Comparison of ENCODE assay signal across 20 cellular contexts in the genomic region with DNA sequence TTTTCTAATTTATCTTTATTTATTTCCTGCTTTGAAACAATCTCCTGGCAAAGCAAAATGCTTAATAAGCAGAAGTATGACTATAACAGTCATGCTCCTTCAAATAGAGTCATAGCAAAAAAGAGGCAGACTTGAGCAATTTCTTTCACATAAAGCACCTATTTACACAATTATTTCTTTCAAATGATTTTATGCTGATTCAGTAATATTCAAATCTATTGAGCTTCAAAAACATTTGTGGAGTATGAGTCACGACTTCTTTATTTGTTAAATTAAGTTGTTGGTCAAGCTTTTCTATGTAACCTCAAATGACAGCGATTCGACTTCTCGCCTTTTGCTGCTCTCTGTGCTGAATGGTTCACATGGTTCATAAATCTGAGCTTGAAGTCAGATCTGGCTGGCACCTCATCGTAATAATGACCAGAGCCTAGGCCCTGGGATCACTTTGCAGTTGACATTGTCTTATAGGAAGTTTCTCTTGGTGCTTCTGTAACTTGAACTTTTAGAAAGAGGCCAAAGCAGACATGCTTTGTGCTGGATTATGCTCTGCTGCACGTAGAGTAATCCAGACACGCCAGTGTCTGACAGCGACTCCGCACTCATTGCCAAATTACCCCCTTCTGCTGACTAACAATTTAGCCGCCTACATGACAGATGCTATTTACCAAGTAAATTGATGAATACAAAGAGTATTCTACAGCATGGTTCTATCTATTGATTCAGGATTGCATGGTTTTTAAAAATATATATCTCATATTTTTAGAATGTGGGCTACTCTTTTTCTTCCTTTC.
DNase-seq lines count a peak whose midpoint lies in the region; ATAC-seq, FAIRE-seq and TF ChIP-seq lines count a peak whose summit lies in the region.
"Had no signal": no experiment of that assay in that cellular context is flagged by ENCODE, and none has a peak within 500 bp of the region (broad histone marks: within the 10 kb centered on the region; RNA-seq: fewer than 3 reads in every experiment).

No MANE protein-coding gene starts in this region.

- no peak overlapping the region for H3K27ac Mint-ChIP-seq in astrocyte (ENCODE audit: unreplicated experiment)
- H3K27ac Mint-ChIP-seq: activated CD8-positive, alpha-beta T cell treated with anti-CD3 and anti-CD28 coated beads for 36 hours; activated naive CD8-positive, alpha-beta T cell treated with anti-CD3 and anti-CD28 coated beads for 36 hours; activated T-cell treated with anti-CD3 and anti-CD28 coated beads, Interleukin-2, amount 50 U/mL, for 72 hours; WTC11 had no signal

- TF ChIP-seq RAD21 in HepG2 (CRISPR knock-in tag; IDR thresholded peaks at IDR 0.05), result no peak

- in situ Hi-C loops in HepG2 (cut with HindIII; ENCODE audit: extremely low pct_ligation_motif_present, low pct_unique_long_range_greater_than_20kb), result no loop called here

- no peaks in the 10 kb centered on the region for H3K9me3 ChIP-seq in astrocyte (ENCODE audit: insufficient read depth, low read depth, low read length)
- no peaks in the 10 kb centered on the region for H3K9me3 ChIP-seq in HepG2 (ENCODE audit: low read length)
- H3K9me3 ChIP-seq in upper lobe of left lung, result no peaks in the 10 kb centered on the region
- H3K9me3 ChIP-seq: breast epithelium, HAP-1 had no signal

- H3K9me3 Mint-ChIP-seq in astrocyte (ENCODE audit: unreplicated experiment), result no peaks in the 10 kb centered on the region
- H3K9me3 Mint-ChIP-seq: activated CD8-positive, alpha-beta T cell treated with anti-CD3 and anti-CD28 coated beads for 36 hours; activated naive CD8-positive, alpha-beta T cell treated with anti-CD3 and anti-CD28 coated beads for 36 hours; activated T-cell treated with anti-CD3 and anti-CD28 coated beads, Interleukin-2, amount 50 U/mL, for 72 hours; WTC11 had no signal

- H3K4me2 ChIP-seq in astrocyte (ENCODE audit: low read length), result no peak overlapping the region
- no peak overlapping the region for H3K4me2 ChIP-seq in HepG2 (ENCODE audit: low read depth, low read length)

- no peaks in the 10 kb centered on the region for H3K36me3 Mint-ChIP-seq in astrocyte (ENCODE audit: low read depth, unreplicated experiment)
- H3K36me3 Mint-ChIP-seq: WTC11 had no signal

- H3K4me3 ChIP-seq in astrocyte (ENCODE audit: insufficient read depth, low read depth, low read length), result no peak overlapping the region
- no peak overlapping the region for H3K4me3 ChIP-seq in HepG2 (replicated peaks in 1 of 3; ENCODE audit: insufficient read depth in 1 of 3, low read depth in 2 of 3, low read length in 3 of 3)
- no peak overlapping the region for H3K4me3 ChIP-seq in upper lobe of left lung
- H3K4me3 ChIP-seq: breast epithelium, HAP-1 had no signal

- H4K20me1 ChIP-seq in astrocyte (ENCODE audit: insufficient read depth, low read length), result no peaks in the 10 kb centered on the region
- H4K20me1 ChIP-seq in HepG2 (ENCODE audit: insufficient read depth, low read length), result no peaks in the 10 kb centered on the region

- H3K79me2 ChIP-seq in astrocyte (ENCODE audit: insufficient read depth, low read length), result no peaks in the 10 kb centered on the region
- H3K79me2 ChIP-seq in HepG2 (ENCODE audit: insufficient read depth, low read length), result no peaks in the 10 kb centered on the region

- H3K36me3 ChIP-seq in astrocyte (ENCODE audit: insufficient read depth, low read length), result no peaks in the 10 kb centered on the region
- no peaks in the 10 kb centered on the region for H3K36me3 ChIP-seq in HepG2 (replicated peaks in 1 of 2; ENCODE audit: control insufficient read depth in 1 of 2, insufficient read depth in 2 of 2, low read length in 2 of 2)
- H3K36me3 ChIP-seq in upper lobe of left lung, result peaks cover 0 to 23% (median 0%) of the 10 kb centered on the region in 4 donors
- H3K36me3 ChIP-seq: breast epithelium, HAP-1 had no signal

- no peaks in the 10 kb centered on the region for H3K27me3 Mint-ChIP-seq in astrocyte (ENCODE audit: low read depth, unreplicated experiment)
- H3K27me3 Mint-ChIP-seq: activated CD8-positive, alpha-beta T cell treated with anti-CD3 and anti-CD28 coated beads for 36 hours; activated naive CD8-positive, alpha-beta T cell treated with anti-CD3 and anti-CD28 coated beads for 36 hours had no signal

- FAIRE-seq in astrocyte (lab: Jason Lieb, UNC) (no peak), HepG2 (lab: Jason Lieb, UNC) (no peak)
- FAIRE-seq: GM12891 had no signal

- 68% methylated on average over 10 of the region's 10 CpGs for WGBS in HepG2 (ENCODE audit: low lambda C conversion rate)
- WGBS in upper lobe of left lung, 2 donors, result 74 to 80% methylated on average over 10 of the region's 10 CpGs

- DNase-seq in NCI-H345 (lab: John Stamatoyannopoulos, UW) (peak; percentile 15), NCI-H345 treated with DMSO at 0.1 percent for 48 hours (lab: John Stamatoyannopoulos, UW; ENCODE audit: unreplicated experiment) (no peak), astrocyte (ENCODE audit: low read depth) (peak; percentile 0), HepG2 (ENCODE audit: low spot score) (no peak), upper lobe of left lung (no peak), epidermal melanocyte (ENCODE audit: insufficient read length, low spot score) (no peak), Right ventricle myocardium superior (no peak)
- DNase-seq in effector CD4-positive, alpha-beta T cell, result no peak
- DNase-seq: 8988T; activated CD8-positive, alpha-beta T cell treated with anti-CD3 and anti-CD28 coated beads for 36 hours; activated naive CD8-positive, alpha-beta T cell treated with anti-CD3 and anti-CD28 coated beads for 36 hours; activated T-cell treated with anti-CD3 and anti-CD28 coated beads, Interleukin-2, amount 50 U/mL, for 72 hours; erythroblast; left ventricle myocardium superior; posterior cingulate gyrus had no signal

- intact Hi-C loops in HepG2 (cut with micrococcal nuclease; ENCODE audit: unreplicated experiment), result loop anchor here (10.0 kb wide), 1 partner anchor 464 kb away; no protein-coding TSS in a partner anchor
- intact Hi-C loops in Right ventricle myocardium superior (cut with DNase I), result no loop called here

- CTCF ChIA-PET in HepG2 (lab: Yijun Ruan, JAX; ENCODE audit: low intra/inter-chr PET ratio, low total read pairs), result no interaction called here

- no TSS peak for BruUV-seq in HepG2 (replicated peaks; lab: Mats Ljungman, UMichigan)

- H3K4me1 Mint-ChIP-seq in astrocyte (ENCODE audit: low read depth, unreplicated experiment), result peaks cover 3% of the 10 kb centered on the region
- H3K4me1 Mint-ChIP-seq: activated naive CD8-positive, alpha-beta T cell treated with anti-CD3 and anti-CD28 coated beads for 36 hours had no signal

- TF ChIP-seq CTCF in astrocyte (IDR thresholded peaks at IDR 0.05; ENCODE audit: insufficient read depth, low read depth, low read length) (no peak), HepG2 (CRISPR knock-in tag; IDR thresholded peaks at IDR 0.05) (no peak), upper lobe of left lung (IDR thresholded peaks at IDR 0.05) (no peak)

- H3K4me3 Mint-ChIP-seq in astrocyte (ENCODE audit: unreplicated experiment), result no peak overlapping the region
- H3K4me3 Mint-ChIP-seq: activated CD8-positive, alpha-beta T cell treated with anti-CD3 and anti-CD28 coated beads for 36 hours; activated naive CD8-positive, alpha-beta T cell treated with anti-CD3 and anti-CD28 coated beads for 36 hours; activated T-cell treated with anti-CD3 and anti-CD28 coated beads, Interleukin-2, amount 50 U/mL, for 72 hours; WTC11 had no signal

- ATAC-seq in HepG2 (no peak), upper lobe of left lung (ENCODE audit: low FRiP score in 2 of 2) (peak in 1 of 2 donors; percentile 24), Right ventricle myocardium superior (ENCODE audit: poor library complexity) (no peak)
- ATAC-seq: activated CD8-positive, alpha-beta T cell treated with anti-CD3 and anti-CD28 coated beads for 36 hours; activated T-cell treated with anti-CD3 and anti-CD28 coated beads, Interleukin-2, amount 50 U/mL, for 72 hours; left ventricle myocardium superior; Right ventricle myocardium inferior; WTC11 had no signal

- TF ChIP-seq EP300 in HepG2 (IDR thresholded peaks at IDR 0.05; ENCODE audit: low read depth in 2 of 2, low read length in 2 of 2) (no peak), HepG2 (CRISPR knock-in tag; IDR thresholded peaks at IDR 0.05; ENCODE audit: borderline replicate concordance) (no peak), upper lobe of left lung (IDR thresholded peaks at IDR 0.05) (no peak)

- H3K9ac ChIP-seq in astrocyte (ENCODE audit: low read length) (no peak overlapping the region), HepG2 (ENCODE audit: insufficient read depth, low read depth, low read length) (no peak overlapping the region)

- H3K4me1 ChIP-seq in astrocyte (ENCODE audit: insufficient read depth, low read length), result no peaks in the 10 kb centered on the region
- H3K4me1 ChIP-seq in HepG2 (ENCODE audit: insufficient read depth, low read length), result no peaks in the 10 kb centered on the region
- H3K4me1 ChIP-seq in upper lobe of left lung, result peaks cover 0 to 7% (median 3%) of the 10 kb centered on the region in 4 donors
- H3K4me1 ChIP-seq: breast epithelium, HAP-1 had no signal

- H3K27ac ChIP-seq in astrocyte (ENCODE audit: low read depth, low read length) (no peak overlapping the region), HepG2 (ENCODE audit: extremely low read length, insufficient read depth, low read length) (no peak overlapping the region), upper lobe of left lung (peak overlapping the region; percentile 2 to 50 (median 27))
- H3K27ac ChIP-seq: breast epithelium had no signal

- TF ChIP-seq POLR2A in HepG2 (IDR thresholded peaks at IDR 0.05; ENCODE audit: insufficient read depth in 1 of 2, low read depth in 2 of 2, low read length in 2 of 2) (no peak), upper lobe of left lung (IDR thresholded peaks at IDR 0.05) (no peak)

- H3K27me3 ChIP-seq in astrocyte (ENCODE audit: insufficient read depth, low read length) (no peaks in the 10 kb centered on the region), HepG2 (ENCODE audit: control insufficient read depth in 1 of 2, insufficient read depth in 2 of 2, low read length in 2 of 2) (no peaks in the 10 kb centered on the region), upper lobe of left lung (no peaks in the 10 kb centered on the region)
- H3K27me3 ChIP-seq: breast epithelium had no signal

- POLR2A ChIA-PET in HepG2 (lab: Yijun Ruan, JAX), result no interaction called here

- H2AFZ ChIP-seq in astrocyte (ENCODE audit: low read depth, low read length) (no peak overlapping the region), HepG2 (ENCODE audit: low read length) (no peak overlapping the region)

TF ChIP-seq in HepG2, 621 proteins besides CTCF, POLR2A, EP300 and RAD21 (continues in another document):
- TF ChIP-seq MAFF (IDR thresholded peaks at IDR 0.05; ENCODE audit: low read depth, low read length) (peak; percentile 93), RNF2 (conservative IDR thresholded peaks at IDR 0.05; ENCODE audit: low read depth) (no peak)

Comparison
In these comparisons a context has a peak if more than half of its experiments do, and no peak if none do; other contexts are left out.
1. DNase-seq: peak in NCI-H345 (single experiment) and astrocyte (single experiment); none in NCI-H345 treated with DMSO at 0.1 percent for 48 hours (single experiment), HepG2 (single experiment), upper lobe of left lung (0 of 2), epidermal melanocyte (single experiment), effector CD4-positive, alpha-beta T cell (single experiment) and Right ventricle myocardium superior (single experiment).
2. H3K27ac ChIP-seq: peak in upper lobe of left lung (4 of 4); none in astrocyte (single experiment) and HepG2 (single experiment).